ENCODE assay signal across 1 cellular context in the genomic region with DNA sequence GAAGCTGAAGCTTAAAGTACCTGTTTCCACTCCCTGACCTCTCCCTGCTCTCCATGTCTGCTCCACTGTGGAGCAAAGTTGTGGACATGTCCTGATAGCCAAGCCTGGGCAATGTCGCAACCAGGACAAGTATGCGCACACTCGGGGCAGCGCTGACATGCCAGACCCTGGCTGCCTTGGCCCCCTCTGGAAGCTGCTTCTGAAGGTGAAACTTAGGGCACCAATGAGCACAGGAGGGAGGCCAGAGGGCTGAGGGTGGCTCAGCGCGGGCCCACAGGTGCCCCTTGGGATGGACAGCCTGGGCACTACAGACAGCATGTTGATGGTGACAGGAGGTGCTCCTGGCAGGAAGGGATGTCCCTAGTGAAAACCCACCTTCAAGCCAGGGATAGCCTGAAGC.
TF ChIP-seq lines count a peak whose summit lies in the region.

No MANE protein-coding gene starts in this region.

TF ChIP-seq in H1, 55 proteins besides CTCF, POLR2A, EP300 and RAD21 (continued from another document):
- TF ChIP-seq, protein P1, sequence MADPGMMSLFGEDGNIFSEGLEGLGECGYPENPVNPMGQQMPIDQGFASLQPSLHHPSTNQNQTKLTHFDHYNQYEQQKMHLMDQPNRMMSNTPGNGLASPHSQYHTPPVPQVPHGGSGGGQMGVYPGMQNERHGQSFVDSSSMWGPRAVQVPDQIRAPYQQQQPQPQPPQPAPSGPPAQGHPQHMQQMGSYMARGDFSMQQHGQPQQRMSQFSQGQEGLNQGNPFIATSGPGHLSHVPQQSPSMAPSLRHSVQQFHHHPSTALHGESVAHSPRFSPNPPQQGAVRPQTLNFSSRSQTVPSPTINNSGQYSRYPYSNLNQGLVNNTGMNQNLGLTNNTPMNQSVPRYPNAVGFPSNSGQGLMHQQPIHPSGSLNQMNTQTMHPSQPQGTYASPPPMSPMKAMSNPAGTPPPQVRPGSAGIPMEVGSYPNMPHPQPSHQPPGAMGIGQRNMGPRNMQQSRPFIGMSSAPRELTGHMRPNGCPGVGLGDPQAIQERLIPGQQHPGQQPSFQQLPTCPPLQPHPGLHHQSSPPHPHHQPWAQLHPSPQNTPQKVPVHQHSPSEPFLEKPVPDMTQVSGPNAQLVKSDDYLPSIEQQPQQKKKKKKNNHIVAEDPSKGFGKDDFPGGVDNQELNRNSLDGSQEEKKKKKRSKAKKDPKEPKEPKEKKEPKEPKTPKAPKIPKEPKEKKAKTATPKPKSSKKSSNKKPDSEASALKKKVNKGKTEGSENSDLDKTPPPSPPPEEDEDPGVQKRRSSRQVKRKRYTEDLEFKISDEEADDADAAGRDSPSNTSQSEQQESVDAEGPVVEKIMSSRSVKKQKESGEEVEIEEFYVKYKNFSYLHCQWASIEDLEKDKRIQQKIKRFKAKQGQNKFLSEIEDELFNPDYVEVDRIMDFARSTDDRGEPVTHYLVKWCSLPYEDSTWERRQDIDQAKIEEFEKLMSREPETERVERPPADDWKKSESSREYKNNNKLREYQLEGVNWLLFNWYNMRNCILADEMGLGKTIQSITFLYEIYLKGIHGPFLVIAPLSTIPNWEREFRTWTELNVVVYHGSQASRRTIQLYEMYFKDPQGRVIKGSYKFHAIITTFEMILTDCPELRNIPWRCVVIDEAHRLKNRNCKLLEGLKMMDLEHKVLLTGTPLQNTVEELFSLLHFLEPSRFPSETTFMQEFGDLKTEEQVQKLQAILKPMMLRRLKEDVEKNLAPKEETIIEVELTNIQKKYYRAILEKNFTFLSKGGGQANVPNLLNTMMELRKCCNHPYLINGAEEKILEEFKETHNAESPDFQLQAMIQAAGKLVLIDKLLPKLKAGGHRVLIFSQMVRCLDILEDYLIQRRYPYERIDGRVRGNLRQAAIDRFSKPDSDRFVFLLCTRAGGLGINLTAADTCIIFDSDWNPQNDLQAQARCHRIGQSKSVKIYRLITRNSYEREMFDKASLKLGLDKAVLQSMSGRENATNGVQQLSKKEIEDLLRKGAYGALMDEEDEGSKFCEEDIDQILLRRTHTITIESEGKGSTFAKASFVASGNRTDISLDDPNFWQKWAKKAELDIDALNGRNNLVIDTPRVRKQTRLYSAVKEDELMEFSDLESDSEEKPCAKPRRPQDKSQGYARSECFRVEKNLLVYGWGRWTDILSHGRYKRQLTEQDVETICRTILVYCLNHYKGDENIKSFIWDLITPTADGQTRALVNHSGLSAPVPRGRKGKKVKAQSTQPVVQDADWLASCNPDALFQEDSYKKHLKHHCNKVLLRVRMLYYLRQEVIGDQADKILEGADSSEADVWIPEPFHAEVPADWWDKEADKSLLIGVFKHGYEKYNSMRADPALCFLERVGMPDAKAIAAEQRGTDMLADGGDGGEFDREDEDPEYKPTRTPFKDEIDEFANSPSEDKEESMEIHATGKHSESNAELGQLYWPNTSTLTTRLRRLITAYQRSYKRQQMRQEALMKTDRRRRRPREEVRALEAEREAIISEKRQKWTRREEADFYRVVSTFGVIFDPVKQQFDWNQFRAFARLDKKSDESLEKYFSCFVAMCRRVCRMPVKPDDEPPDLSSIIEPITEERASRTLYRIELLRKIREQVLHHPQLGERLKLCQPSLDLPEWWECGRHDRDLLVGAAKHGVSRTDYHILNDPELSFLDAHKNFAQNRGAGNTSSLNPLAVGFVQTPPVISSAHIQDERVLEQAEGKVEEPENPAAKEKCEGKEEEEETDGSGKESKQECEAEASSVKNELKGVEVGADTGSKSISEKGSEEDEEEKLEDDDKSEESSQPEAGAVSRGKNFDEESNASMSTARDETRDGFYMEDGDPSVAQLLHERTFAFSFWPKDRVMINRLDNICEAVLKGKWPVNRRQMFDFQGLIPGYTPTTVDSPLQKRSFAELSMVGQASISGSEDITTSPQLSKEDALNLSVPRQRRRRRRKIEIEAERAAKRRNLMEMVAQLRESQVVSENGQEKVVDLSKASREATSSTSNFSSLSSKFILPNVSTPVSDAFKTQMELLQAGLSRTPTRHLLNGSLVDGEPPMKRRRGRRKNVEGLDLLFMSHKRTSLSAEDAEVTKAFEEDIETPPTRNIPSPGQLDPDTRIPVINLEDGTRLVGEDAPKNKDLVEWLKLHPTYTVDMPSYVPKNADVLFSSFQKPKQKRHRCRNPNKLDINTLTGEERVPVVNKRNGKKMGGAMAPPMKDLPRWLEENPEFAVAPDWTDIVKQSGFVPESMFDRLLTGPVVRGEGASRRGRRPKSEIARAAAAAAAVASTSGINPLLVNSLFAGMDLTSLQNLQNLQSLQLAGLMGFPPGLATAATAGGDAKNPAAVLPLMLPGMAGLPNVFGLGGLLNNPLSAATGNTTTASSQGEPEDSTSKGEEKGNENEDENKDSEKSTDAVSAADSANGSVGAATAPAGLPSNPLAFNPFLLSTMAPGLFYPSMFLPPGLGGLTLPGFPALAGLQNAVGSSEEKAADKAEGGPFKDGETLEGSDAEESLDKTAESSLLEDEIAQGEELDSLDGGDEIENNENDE (IDR thresholded peaks at IDR 0.05; ENCODE audit: insufficient replicate concordance, low read length) = no peak
- no peak for TF ChIP-seq GABPA (IDR thresholded peaks at IDR 0.05; ENCODE audit: borderline replicate concordance, insufficient read depth, low read length)
